19 cellular contexts compared by ENCODE assay signal in genomic region chr20:19448632-19449031, GRCh38.
DNase-seq lines count a peak whose midpoint lies in the region; ATAC-seq and TF ChIP-seq lines count a peak whose summit lies in the region.
"Had no signal": no experiment of that assay in that cellular context is flagged by ENCODE, and none has a peak within 500 bp of the region (broad histone marks: within the 10 kb centered on the region; RNA-seq: fewer than 3 reads in every experiment).

No MANE protein-coding gene starts in this region.

- H3K4me2 ChIP-seq in smooth muscle cell: peak overlapping the region; percentile 49
- H3K4me2 ChIP-seq: GM23338 had no signal

- 97% methylated on average over 1 of the region's 1 CpG for WGBS in smooth muscle cell (ENCODE audit: low lambda C conversion rate)

- TF ChIP-seq CTCF in RWPE2 (IDR thresholded peaks at IDR 0.05; ENCODE audit: poor library complexity, severe bottlenecking) (no peak), nephron (IDR thresholded peaks at IDR 0.05; ENCODE audit: unreplicated experiment in 3 of 3) (no peak), smooth muscle cell (IDR thresholded peaks at IDR 0.05; ENCODE audit: borderline replicate concordance, insufficient read depth, poor library complexity, severe bottlenecking) (no peak)

- ATAC-seq in RWPE2 (ENCODE audit: low read depth): 0 out of 3 replicates have a peak, but pooled peaks have one; percentile 19
- ATAC-seq: GM23338 had no signal

- H4K20me1 ChIP-seq in smooth muscle cell (ENCODE audit: low read depth): no peaks in the 10 kb centered on the region

- H3K27me3 Mint-ChIP-seq in nephron (ENCODE audit: low read depth): peaks cover 17% of the 10 kb centered on the region
- H3K27me3 Mint-ChIP-seq: CD4-positive, CD25-positive, alpha-beta regulatory T cell had no signal

- H3F3A ChIP-seq in smooth muscle cell (ENCODE audit: low read depth): peaks cover 10% of the 10 kb centered on the region

- H3K27ac ChIP-seq in RWPE2 (ENCODE audit: poor library complexity, severe bottlenecking) (no peak overlapping the region), SK-N-MC (no peak overlapping the region), smooth muscle cell (ENCODE audit: low read depth) (no peak overlapping the region)

- no peaks in the 10 kb centered on the region for H3K79me2 ChIP-seq in smooth muscle cell (ENCODE audit: low read depth)

- H3K36me3 ChIP-seq in RWPE2 (ENCODE audit: low read depth): no peaks in the 10 kb centered on the region
- H3K36me3 ChIP-seq in SK-N-MC (ENCODE audit: insufficient read depth, low read length): no peaks in the 10 kb centered on the region
- no peaks in the 10 kb centered on the region for H3K36me3 ChIP-seq in smooth muscle cell (ENCODE audit: low read depth)
- H3K36me3 ChIP-seq: BE2C had no signal

- peak overlapping the region; percentile 14 to 69 (median 62) for H3K27ac Mint-ChIP-seq in nephron
- H3K27ac Mint-ChIP-seq: CD4-positive, CD25-positive, alpha-beta regulatory T cell; CD8-positive, alpha-beta memory T cell; GM23338 had no signal

- H3K4me3 Mint-ChIP-seq in nephron: no peak overlapping the region
- H3K4me3 Mint-ChIP-seq: CD4-positive, CD25-positive, alpha-beta regulatory T cell; GM23338 had no signal

- H3K9me3 ChIP-seq in RWPE2 (ENCODE audit: severe bottlenecking): no peaks in the 10 kb centered on the region
- H3K9me3 ChIP-seq in SK-N-MC (ENCODE audit: low read depth, low read length): no peaks in the 10 kb centered on the region
- H3K9me3 ChIP-seq in smooth muscle cell (replicated peaks; ENCODE audit: low read depth): peaks cover under 1% of the 10 kb centered on the region
- H3K9me3 ChIP-seq: BE2C had no signal

- H3K27me3 ChIP-seq in RWPE2 (ENCODE audit: insufficient read depth, poor library complexity, severe bottlenecking) (no peaks in the 10 kb centered on the region), smooth muscle cell (ENCODE audit: low read depth) (no peaks in the 10 kb centered on the region)
- H3K27me3 ChIP-seq: BE2C had no signal

- no peaks in the 10 kb centered on the region for H3K36me3 Mint-ChIP-seq in nephron (ENCODE audit: low read depth)
- H3K36me3 Mint-ChIP-seq: CD4-positive, CD25-positive, alpha-beta regulatory T cell; CD8-positive, alpha-beta memory T cell had no signal

- H3K9ac ChIP-seq in SK-N-MC (ENCODE audit: insufficient read length) (no peak overlapping the region), smooth muscle cell (ENCODE audit: low read depth) (no peak overlapping the region)

- peaks cover 71% of the 10 kb centered on the region for H3K4me1 Mint-ChIP-seq in nephron
- H3K4me1 Mint-ChIP-seq: CD4-positive, CD25-positive, alpha-beta regulatory T cell had no signal

- H2AFZ ChIP-seq in smooth muscle cell (ENCODE audit: low read depth): no peak overlapping the region
- H2AFZ ChIP-seq: GM23338 had no signal

- H3K4me1 ChIP-seq in RWPE2 (ENCODE audit: insufficient read depth, poor library complexity, severe bottlenecking) (no peaks in the 10 kb centered on the region), smooth muscle cell (ENCODE audit: low read depth) (peaks cover 15% of the 10 kb centered on the region)
- H3K4me1 ChIP-seq: BE2C had no signal

- no peak overlapping the region for H3K4me3 ChIP-seq in RWPE2 (ENCODE audit: severe bottlenecking)
- H3K4me3 ChIP-seq in SK-N-MC: 0 out of 2 replicates have a peak overlapping the region, but pooled peaks have one; percentile 8
- no peak overlapping the region for H3K4me3 ChIP-seq in smooth muscle cell
- H3K4me3 ChIP-seq: GM23338 had no signal

- peaks cover 9% of the 10 kb centered on the region for H3K9me3 Mint-ChIP-seq in nephron

- DNase-seq in RWPE2 (ENCODE audit: low spot score) (no peak), SK-N-MC (ENCODE audit: low read depth, low spot score) (no peak), smooth muscle cell (lab: John Stamatoyannopoulos, UW; ENCODE audit: unreplicated experiment) (no peak), NAMALWA (ENCODE audit: low spot score) (no peak), hepatic stellate cell (ENCODE audit: low spot score) (no peak), anterior cingulate cortex (lab: John Stamatoyannopoulos, UW) (no peak)
- DNase-seq: ACHN; BE2C; C1 segment of cervical spinal cord; CD4-positive, CD25-positive, alpha-beta regulatory T cell; CD8-positive, alpha-beta memory T cell; COR-L47; DMS 273 treated with DMSO at 0.1 percent for 48 hours; DMS53; GDM1; HCEC 1CT; IMR-90 had no signal
